Comparison of ENCODE assay signal across 19 cellular contexts in the genomic region with DNA sequence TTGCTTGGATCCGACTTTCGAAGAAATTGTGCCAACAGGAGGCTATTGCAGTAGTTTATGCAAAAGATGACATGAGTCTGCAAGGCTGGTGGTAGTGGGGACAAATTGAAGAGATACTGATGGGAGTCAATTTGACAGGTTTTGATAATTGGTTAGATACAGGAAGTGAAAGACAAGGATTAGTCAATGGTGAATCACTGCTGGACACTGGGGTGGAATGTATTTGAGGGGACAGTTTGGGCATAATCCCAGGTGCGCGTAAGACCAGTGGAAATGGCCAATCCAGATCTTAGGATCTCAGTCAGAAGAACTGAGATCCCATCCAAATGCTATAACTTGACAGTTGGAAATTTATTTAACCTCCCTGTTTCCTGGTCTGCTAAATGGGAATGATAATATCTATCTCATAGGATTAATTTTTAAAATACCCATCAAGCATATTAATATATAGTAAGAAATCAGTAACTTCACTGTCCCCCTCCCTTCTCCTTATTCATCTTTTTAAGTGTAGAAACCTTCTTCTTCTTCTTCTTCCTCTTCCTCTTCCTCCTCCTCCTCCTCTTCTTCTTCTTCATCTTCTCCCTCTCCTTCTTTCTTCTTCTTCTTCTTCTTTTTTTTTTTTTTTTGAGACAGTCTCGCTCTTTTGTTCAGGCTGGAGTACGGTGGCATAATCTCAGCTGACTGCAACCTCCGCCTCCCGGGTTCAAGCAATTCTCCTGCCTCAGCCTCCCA. TPM values are rescaled to one million over a fixed set of nuclear protein-coding genes. Genes with fewer than 3 reads are reported as not detected.
"Had no signal": no experiment of that assay in that cellular context is flagged by ENCODE, and none has a peak within 500 bp of the region (broad histone marks: within the 10 kb centered on the region; RNA-seq: fewer than 3 reads in every experiment).

No MANE protein-coding gene starts in this region.

- H3K4me3 ChIP-seq: colonic mucosa, gastroesophageal sphincter, psoas muscle, spleen had no signal

- H3K36me3 ChIP-seq: colonic mucosa, gastroesophageal sphincter, spleen had no signal

- DNase-seq: activated B cell treated with CpG ODN at 0.5 μM for 24 hours; activated CD4-positive, alpha-beta T cell treated with anti-CD3 and anti-CD28 coated beads, Interleukin-2, amount 10 ng/mL, durations not matched to agents 7 days and 5 days; activated naive CD4-positive, alpha-beta T cell treated with anti-CD3 and anti-CD28 coated beads for 36 hours; activated T-cell treated with anti-CD3 and anti-CD28 coated beads for 4 hours; caudate nucleus; colonic mucosa; effector CD4-positive, alpha-beta T cell; left ventricle myocardium superior; nephron progenitor cell; psoas muscle; spleen; stimulated activated CD4-positive, alpha-beta T cell treated with anti-CD3 and anti-CD28 coated beads, Interleukin-1b, Interleukin-23, amount 100 ng/mL, for 48 hours; stimulated activated naive CD4-positive, alpha-beta T cell; substantia nigra had no signal

- FAIRE-seq: keratinocyte had no signal

- H3K27ac ChIP-seq: colonic mucosa, gastroesophageal sphincter, psoas muscle had no signal

- H3K9me3 ChIP-seq: colonic mucosa, gastroesophageal sphincter, psoas muscle, spleen had no signal

- ATAC-seq: activated T-helper 17 cell treated with anti-CD3 and anti-CD28 coated beads, Interleukin-2, amount 50 U/mL, for 72 hours; gastroesophageal sphincter; left ventricle myocardium superior; psoas muscle; sciatic nerve had no signal

- H3K4me1 ChIP-seq: colonic mucosa, gastroesophageal sphincter, psoas muscle had no signal

- H3K27me3 ChIP-seq: colonic mucosa, gastroesophageal sphincter, spleen had no signal

RNA-seq across cellular contexts. Expression of a gene that starts 30.9 kb away (rescaled TPM):
- total RNA-seq: activated B cell treated with CpG ODN at 0.5 μM for 24 hours; activated CD4-positive, alpha-beta T cell treated with anti-CD3 and anti-CD28 coated beads, Interleukin-2, amount 10 ng/mL, durations not matched to agents 7 days and 5 days; activated CD8-positive, alpha-beta memory T cell treated with anti-CD3 and anti-CD28 coated beads for 36 hours; activated naive CD4-positive, alpha-beta T cell treated with anti-CD3 and anti-CD28 coated beads for 36 hours had no signal
- polyA plus RNA-seq: keratinocyte, spleen had no signal
